ENCODE assay signal across 21 cellular contexts in the genomic region with DNA sequence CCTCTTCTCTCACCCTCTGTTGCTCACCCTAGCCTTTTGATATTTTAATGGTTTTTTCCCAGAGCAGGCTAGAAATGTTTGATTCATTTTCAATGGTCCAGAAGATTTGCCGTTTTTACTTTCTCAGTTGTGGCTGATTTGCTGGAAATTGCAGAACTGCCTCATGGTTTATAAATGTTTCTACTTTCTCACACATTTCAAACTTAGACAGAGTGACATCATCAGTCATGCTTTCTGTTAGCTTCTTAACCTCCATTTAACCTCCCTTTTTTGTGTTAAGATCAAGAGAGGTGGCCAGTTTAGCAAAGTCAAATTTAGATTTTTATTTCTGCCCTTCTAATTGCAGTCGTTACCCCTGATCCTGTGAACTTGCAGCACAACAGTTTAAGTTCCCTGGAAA. TPM values are rescaled to one million over a fixed set of nuclear protein-coding genes. Genes with fewer than 3 reads are reported as not detected.
DNase-seq lines count a peak whose midpoint lies in the region; ATAC-seq, FAIRE-seq and TF ChIP-seq lines count a peak whose summit lies in the region.
"Had no signal": no experiment of that assay in that cellular context is flagged by ENCODE, and none has a peak within 500 bp of the region (broad histone marks: within the 10 kb centered on the region; RNA-seq: fewer than 3 reads in every experiment).

No MANE protein-coding gene starts in this region.

- intact Hi-C loops in GM12878 (cut with micrococcal nuclease; ENCODE audit: unreplicated experiment): no loop called here
- intact Hi-C loops in A673 (cut with micrococcal nuclease; ENCODE audit: unreplicated experiment): no loop called here

- TF ChIP-seq RAD21 in GM12878 (IDR thresholded peaks at IDR 0.05; ENCODE audit: insufficient read depth, low read depth, low read length): no peak

- H3K9ac ChIP-seq in GM12878 (ENCODE audit: control insufficient read depth, insufficient read depth, low read length): no peak overlapping the region
- H3K9ac ChIP-seq: BLaER1 treated with 17β-estradiol and CSF1 and Interleukin-3, amounts not matched to agents 10 nM and 100 nM had no signal

- no peak overlapping the region for H2AFZ ChIP-seq in GM12878 (ENCODE audit: control insufficient read depth, low read depth, low read length)
- H2AFZ ChIP-seq: PC-9 had no signal

- ATAC-seq in GM18867 (IDR thresholded peaks at IDR 0.05; ENCODE audit: unreplicated experiment) (peak; percentile 65), GM12878 (peak; percentile 51), GM21619 (IDR thresholded peaks at IDR 0.05; ENCODE audit: unreplicated experiment) (no peak)

- H4K20me1 ChIP-seq in GM12878 (ENCODE audit: control insufficient read depth, insufficient read depth): no peaks in the 10 kb centered on the region
- H4K20me1 ChIP-seq: BLaER1 treated with 17β-estradiol and CSF1 and Interleukin-3, amounts not matched to agents 10 nM and 100 nM had no signal

- H3K4me1 ChIP-seq in GM12878 (ENCODE audit: control insufficient read depth, insufficient read depth, low read length): no peaks in the 10 kb centered on the region
- no peaks in the 10 kb centered on the region for H3K4me1 ChIP-seq in A673 (ENCODE audit: insufficient read depth, low read length, poor library complexity, severe bottlenecking)

- H3K9me3 ChIP-seq in GM12878 (replicated peaks; ENCODE audit: control insufficient read depth, insufficient read depth, low read length) (no peaks in the 10 kb centered on the region), A673 (ENCODE audit: low read depth, low read length, poor library complexity, severe bottlenecking) (no peaks in the 10 kb centered on the region)
- H3K9me3 ChIP-seq: BLaER1 treated with 17β-estradiol and CSF1 and Interleukin-3, amounts not matched to agents 10 nM and 100 nM had no signal

- H3K27me3 ChIP-seq in GM12878 (replicated peaks in 1 of 2; ENCODE audit: control insufficient read depth in 2 of 2, insufficient read depth in 2 of 2, low read length in 1 of 2): no peaks in the 10 kb centered on the region
- peaks cover 5% of the 10 kb centered on the region for H3K27me3 ChIP-seq in A673 (replicated peaks; ENCODE audit: insufficient read depth, low read depth, low read length, poor library complexity)
- H3K27me3 ChIP-seq: BLaER1 treated with 17β-estradiol and CSF1 and Interleukin-3, amounts not matched to agents 10 nM and 100 nM had no signal

- H3K4me2 ChIP-seq in GM12878 (ENCODE audit: control insufficient read depth, insufficient read depth): no peak overlapping the region
- H3K4me2 ChIP-seq: PC-9 had no signal

- SMC1A ChIA-PET in GM12878 (lab: Charles Lee; ENCODE audit: uncharacterized antibody, unreplicated experiment): no interaction called here

- H3K4me3 ChIP-seq in GM12878: no peak overlapping the region
- H3K4me3 ChIP-seq in A673 (ENCODE audit: low read depth, low read length, poor library complexity, severe bottlenecking): no peak overlapping the region
- H3K4me3 ChIP-seq: BLaER1 treated with 17β-estradiol and CSF1 and Interleukin-3, amounts not matched to agents 10 nM and 100 nM; PC-9 had no signal

- peak; percentile 31 for DNase-seq in M059J (ENCODE audit: low read depth)
- no peak for DNase-seq in GM12878 (ENCODE audit: low read depth, low spot score)
- peak; percentile 17 for DNase-seq in iris pigment epithelial cell (ENCODE audit: low read depth)
- no peak for DNase-seq in middle frontal gyrus (ENCODE audit: extremely low spot score, low spot score)
- DNase-seq in H54 (ENCODE audit: insufficient read length, low spot score): no peak
- no peak for DNase-seq in A673 (ENCODE audit: low spot score)
- DNase-seq: DMS153; H9; NCI-H1092; NCI-H1694; NCI-H2107; NCI-H345; NCI-H526 treated with DMSO at 0.1 percent for 48 hours; NK-92 treated with Interleukin-12 subunit alpha and Interleukin-12 subunit beta, amount 100 ng/mL, for 24 hours; PC-9 had no signal

- no peak overlapping the region for H3K27ac ChIP-seq in GM12878 (ENCODE audit: control insufficient read depth, insufficient read depth)
- no peak overlapping the region for H3K27ac ChIP-seq in A673 (ENCODE audit: low read depth, low read length, poor library complexity, severe bottlenecking)
- H3K27ac ChIP-seq: BLaER1 treated with 17β-estradiol and CSF1 and Interleukin-3, amounts not matched to agents 10 nM and 100 nM; PC-9 had no signal

- CTCF ChIA-PET in GM12878 (lab: Yijun Ruan, JAX) (no interaction called here), A673 (lab: Charles Lee) (no interaction called here)

- no peak for FAIRE-seq in GM12878 (lab: Jason Lieb, UNC)
- no peak for FAIRE-seq in H54 (lab: Jason Lieb, UNC)
- FAIRE-seq: GM12892 had no signal

- no TSS peak for BruUV-seq in GM12878 (replicated peaks; lab: Mats Ljungman, UMichigan)
- BruUV-seq in A673 (replicated peaks; lab: Mats Ljungman, UMichigan): no TSS peak

- in situ Hi-C loops in GM12878 (cut with MboI): no loop called here

- no peaks in the 10 kb centered on the region for H3K36me3 ChIP-seq in GM12878 (ENCODE audit: control insufficient read depth in 2 of 2, insufficient read depth in 2 of 2, low read length in 1 of 2)
- no peaks in the 10 kb centered on the region for H3K36me3 ChIP-seq in A673 (ENCODE audit: insufficient read depth, low read length, poor library complexity, severe bottlenecking)
- H3K36me3 ChIP-seq: BLaER1 treated with 17β-estradiol and CSF1 and Interleukin-3, amounts not matched to agents 10 nM and 100 nM had no signal

- RAD21 ChIA-PET in GM12878 (lab: Charles Lee; ENCODE audit: unreplicated experiment): no interaction called here

- H3K79me2 ChIP-seq in GM12878 (ENCODE audit: control insufficient read depth, insufficient read depth, low read length): no peaks in the 10 kb centered on the region

- no peak for TF ChIP-seq POLR2A in GM12878 (IDR thresholded peaks at IDR 0.05; ENCODE audit: low read depth, low read length)
- no peak for TF ChIP-seq POLR2A in H54 (IDR thresholded peaks at IDR 0.05; ENCODE audit: low read depth, low read length)

- TF ChIP-seq EP300 in GM12878 (IDR thresholded peaks at IDR 0.05; ENCODE audit: borderline replicate concordance in 1 of 2, control insufficient read depth in 1 of 2, low read depth in 2 of 2, low read length in 2 of 2): no peak

- WGBS in GM12878 (ENCODE audit: insufficient coverage, insufficient replicate concordance, low lambda C conversion rate, missing lambda C conversion rate): 5% methylated on average over 2 of the region's 2 CpGs

- no peak for TF ChIP-seq CTCF in GM12878 (IDR thresholded peaks at IDR 0.05 in 2 of 3, conservative IDR thresholded peaks at IDR 0.05 in 1 of 3; ENCODE audit: control insufficient read depth in 2 of 3, extremely low read depth in 1 of 3, insufficient read depth in 1 of 3, low read depth in 3 of 3, low read length in 3 of 3)
- TF ChIP-seq CTCF in A673 (conservative IDR thresholded peaks at IDR 0.05; ENCODE audit: low read depth, low read length): no peak

- POLR2A ChIA-PET in GM12878 (lab: Charles Lee) (no interaction called here), A673 (lab: Charles Lee; ENCODE audit: low non-redundant PET) (no interaction called here)

TF ChIP-seq in GM12878, 131 proteins besides CTCF, POLR2A, EP300 and RAD21:
- TF ChIP-seq ATF7 (IDR thresholded peaks at IDR 0.05; ENCODE audit: low read depth): peak; percentile 74
- 0 out of 2 replicates have a peak, but pooled peaks have one; percentile 15 for TF ChIP-seq DPF2 (IDR thresholded peaks at IDR 0.05)
- TF ChIP-seq TCF12 (IDR thresholded peaks at IDR 0.05; ENCODE audit: low read depth, low read length): no peak

RNA-seq across cellular contexts. Expression of a gene that starts 8.7 kb away (rescaled TPM):
- total RNA-seq in M059J (2014; rRNA removed; shearing (Covaris generic)): 0.15 and 0.25 TPM in 2 replicates
- 0.08 TPM in 1 of 2 replicates, not detected in the other for total RNA-seq in GM12878 (2013; cell fraction: nucleolus; rRNA removed)
- not detected in 2 replicates for total RNA-seq in GM12878 (2014; rRNA removed)
- total RNA-seq in GM12878 (2014; rRNA removed; fragmentation: Illumina TruSeq; extraction: Trizol): not detected in 2 replicates
- total RNA-seq in GM12878 (2021): not detected in 2 replicates
- polyA plus RNA-seq in GM12878 (2011; ENCODE audit: low read depth): not detected
- 0.12 and 0.16 TPM in 2 replicates for polyA plus RNA-seq in GM12878 (2011; rRNA removed)
- polyA plus RNA-seq in GM12878 (2011; cell fraction: cytosol; rRNA removed): 0.03 and 0.07 TPM in 2 replicates
- 0.15 TPM in 2 replicates for polyA plus RNA-seq in GM12878 (2011; cell fraction: nucleus; rRNA removed)
- not detected in 2 replicates for polyA plus RNA-seq in GM12878 (2012)
- polyA plus RNA-seq in GM12878 (2014; fragmentation: Illumina TruSeq; extraction: Trizol): not detected in 2 replicates
- not detected for polyA plus RNA-seq in GM12878 (2014; fragmentation: Nextera tagmentation; extraction: Ambion mirVana)
- polyA plus RNA-seq in GM12878 (2014; rRNA removed): not detected in 2 replicates
- not detected for polyA plus RNA-seq in GM12878 (2016; fragmentation: Nextera tagmentation; extraction: Ambion mirVana)
- 0.10 TPM in 1 of 2 replicates, not detected in the other for polyA minus RNA-seq in GM12878 (2011; rRNA and poly(A)+ RNA removed)
- polyA minus RNA-seq in GM12878 (2011; cell fraction: cytosol; rRNA and poly(A)+ RNA removed): not detected in 2 replicates
- not detected in 2 replicates for polyA minus RNA-seq in GM12878 (2011; cell fraction: nucleus; rRNA and poly(A)+ RNA removed)
- total RNA-seq in A673 (2021): not detected in 2 replicates
- total RNA-seq: HT-29, PC-9 had no signal
- polyA plus RNA-seq: IgD-negative memory B cell had no signal

Comparison
In these comparisons a context has a peak if more than half of its experiments do, and no peak if none do; other contexts are left out.
1. DNase-seq: peak in M059J (single experiment) and iris pigment epithelial cell (single experiment); none in GM12878 (single experiment), middle frontal gyrus (single experiment), H54 (single experiment) and A673 (single experiment).